Comparison of ENCODE assay signal across 22 cellular contexts in the genomic region with DNA sequence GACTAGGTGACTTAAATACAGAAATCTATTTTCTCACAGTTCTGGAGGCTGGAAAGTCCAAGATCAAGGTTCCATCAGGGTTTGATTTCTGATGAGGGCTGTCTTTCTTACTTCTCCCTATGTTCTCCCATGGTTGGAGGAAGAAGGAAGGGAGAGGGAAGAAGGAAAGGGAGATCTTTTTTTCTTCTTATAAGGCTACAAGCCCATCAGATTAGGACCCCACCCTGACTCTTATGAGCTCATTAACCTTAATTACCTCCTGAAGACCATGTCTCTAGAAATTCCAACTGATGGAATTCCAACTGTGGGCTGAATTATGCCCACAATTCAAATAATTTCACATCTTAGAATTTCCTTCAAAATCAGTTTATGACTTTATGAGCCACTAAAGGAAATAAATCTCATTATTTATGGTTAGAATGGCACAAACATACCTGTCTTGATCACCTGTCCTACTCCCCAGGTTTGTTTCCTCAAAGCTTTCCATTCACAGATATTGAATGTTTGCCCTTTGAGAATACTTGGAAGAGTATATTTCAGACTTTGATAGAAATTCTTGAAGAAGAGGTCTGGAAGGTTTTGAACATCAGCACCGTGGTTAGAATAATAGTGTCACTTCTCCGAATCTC. TPM values are rescaled to one million over a fixed set of nuclear protein-coding genes. Genes with fewer than 3 reads are reported as not detected.
DNase-seq lines count a peak whose midpoint lies in the region; ATAC-seq and TF ChIP-seq lines count a peak whose summit lies in the region.
"Had no signal": no experiment of that assay in that cellular context is flagged by ENCODE, and none has a peak within 500 bp of the region (broad histone marks: within the 10 kb centered on the region; RNA-seq: fewer than 3 reads in every experiment).

No MANE protein-coding gene starts in this region.

- no peaks in the 10 kb centered on the region for H3K36me3 ChIP-seq in mucosa of descending colon (ENCODE audit: low read depth)
- H3K36me3 ChIP-seq in thyroid gland, result peaks cover 0 to 11% of the 10 kb centered on the region in 2 donors

- H3K4me1 ChIP-seq in mucosa of descending colon (ENCODE audit: low read depth) (peaks cover 2% of the 10 kb centered on the region), thyroid gland (no peaks in the 10 kb centered on the region)
- H3K4me1 ChIP-seq: A549, BE2C had no signal

- ATAC-seq in mucosa of descending colon, result peak; percentile 70
- ATAC-seq in HG03175 (IDR thresholded peaks at IDR 0.05; ENCODE audit: unreplicated experiment), result no peak
- ATAC-seq: A549, GM23338, HCT116 had no signal

- peaks cover 50% of the 10 kb centered on the region for H3K4me1 Mint-ChIP-seq in activated naive CD8-positive, alpha-beta T cell (ENCODE audit: low read depth)
- H3K4me1 Mint-ChIP-seq in activated naive CD8-positive, alpha-beta T cell treated with anti-CD3 and anti-CD28 coated beads for 36 hours, result peaks cover 43% of the 10 kb centered on the region
- H3K4me1 Mint-ChIP-seq: GM23338, H9 had no signal

- no peak for DNase-seq in activated naive CD8-positive, alpha-beta T cell treated with anti-CD3 and anti-CD28 coated beads for 36 hours
- DNase-seq in LoVo (ENCODE audit: low spot score) (peak; percentile 23), mucosa of descending colon (no peak), thyroid gland (no peak)
- DNase-seq: 8988T; ACHN; AML-193; BE2C; Calu3; CD4-positive, alpha-beta T cell; COR-L47; DMS53; DMS79 treated with DMSO at 0.1 percent for 48 hours; GF-D8; H9 had no signal

- intact Hi-C loops in mucosa of descending colon (cut with DNase I, micrococcal nuclease), result no loop called here
- intact Hi-C loops in thyroid gland (cut with DNase I), result no loop called here

- H3K27me3 ChIP-seq in thyroid gland, result no peaks in the 10 kb centered on the region
- H3K27me3 ChIP-seq: BE2C; BLaER1 treated with 17β-estradiol and CSF1 and Interleukin-3, amounts not matched to agents 10 nM and 100 nM had no signal

- H3K4me3 ChIP-seq in mucosa of descending colon (no peak overlapping the region), thyroid gland (replicated peaks in 1 of 3) (no peak overlapping the region)
- H3K4me3 ChIP-seq: A549; BLaER1 treated with 17β-estradiol and CSF1 and Interleukin-3, amounts not matched to agents 10 nM and 100 nM; GM23338 had no signal

- no peak overlapping the region for H3K27ac ChIP-seq in thyroid gland
- H3K27ac ChIP-seq: A549; BLaER1 treated with 17β-estradiol and CSF1 and Interleukin-3, amounts not matched to agents 10 nM and 100 nM had no signal

- H3K27ac Mint-ChIP-seq in activated naive CD8-positive, alpha-beta T cell, result peak overlapping the region; percentile 17
- no peak overlapping the region for H3K27ac Mint-ChIP-seq in activated naive CD8-positive, alpha-beta T cell treated with anti-CD3 and anti-CD28 coated beads for 36 hours
- H3K27ac Mint-ChIP-seq: CD14-positive monocyte; CD4-positive, alpha-beta T cell; GM23338; H9 had no signal

- no peaks in the 10 kb centered on the region for H3K9me3 Mint-ChIP-seq in activated naive CD8-positive, alpha-beta T cell (ENCODE audit: low read depth)
- H3K9me3 Mint-ChIP-seq in activated naive CD8-positive, alpha-beta T cell treated with anti-CD3 and anti-CD28 coated beads for 36 hours, result no peaks in the 10 kb centered on the region
- H3K9me3 Mint-ChIP-seq: CD14-positive monocyte; CD4-positive, alpha-beta T cell; GM23338; H9 had no signal

- 94% methylated on average over 2 of the region's 2 CpGs for WGBS in thyroid gland, 2 donors

- no peak overlapping the region for H3K4me3 Mint-ChIP-seq in activated naive CD8-positive, alpha-beta T cell
- H3K4me3 Mint-ChIP-seq in activated naive CD8-positive, alpha-beta T cell treated with anti-CD3 and anti-CD28 coated beads for 36 hours, result no peak overlapping the region
- H3K4me3 Mint-ChIP-seq: CD14-positive monocyte; CD4-positive, alpha-beta T cell; GM23338; H9 had no signal

- H3K9me3 ChIP-seq in mucosa of descending colon (no peaks in the 10 kb centered on the region), thyroid gland (no peaks in the 10 kb centered on the region)
- H3K9me3 ChIP-seq: A549; BE2C; BLaER1 treated with 17β-estradiol and CSF1 and Interleukin-3, amounts not matched to agents 10 nM and 100 nM had no signal

- TF ChIP-seq CTCF in mucosa of descending colon (IDR thresholded peaks at IDR 0.05) (no peak), thyroid gland (IDR thresholded peaks at IDR 0.05) (no peak)

- TF ChIP-seq POLR2A in thyroid gland (IDR thresholded peaks at IDR 0.05), result no peak

- peaks cover 9% of the 10 kb centered on the region for H3K36me3 Mint-ChIP-seq in activated naive CD8-positive, alpha-beta T cell
- H3K36me3 Mint-ChIP-seq in activated naive CD8-positive, alpha-beta T cell treated with anti-CD3 and anti-CD28 coated beads for 36 hours, result peaks cover 15% of the 10 kb centered on the region

- no peaks in the 10 kb centered on the region for H3K27me3 Mint-ChIP-seq in activated naive CD8-positive, alpha-beta T cell
- no peaks in the 10 kb centered on the region for H3K27me3 Mint-ChIP-seq in activated naive CD8-positive, alpha-beta T cell treated with anti-CD3 and anti-CD28 coated beads for 36 hours
- H3K27me3 Mint-ChIP-seq: CD4-positive, alpha-beta T cell had no signal

RNA-seq across cellular contexts. Expression of a gene that starts 7.6 kb away (rescaled TPM):
- 10 to 100 TPM; 42.4 to 46.9 TPM for total RNA-seq in activated naive CD8-positive, alpha-beta T cell treated with anti-CD3 and anti-CD28 coated beads for 36 hours
- total RNA-seq in mucosa of descending colon, result 10 to 100 TPM; 25.6 to 38.7 (median 37.8) TPM
- total RNA-seq in thyroid gland, result 10 to 100 TPM; 39.1 to 80.3 (median 55.9) TPM

RNA-seq across cellular contexts. Expression of a gene that starts 7.7 kb away (rescaled TPM):
- total RNA-seq in activated naive CD8-positive, alpha-beta T cell treated with anti-CD3 and anti-CD28 coated beads for 36 hours, result 10 to 100 TPM; 71.1 to 76.6 TPM
- total RNA-seq in mucosa of descending colon, result 10 to 100 TPM in 1 of 3 donors, 1 to 10 TPM in 2; 5.5 to 20.5 (median 7.4) TPM
- total RNA-seq in thyroid gland, result 1 to 10 TPM in 2 of 4 donors, not detected in 2; 1.5 to 7.3 TPM

RNA-seq across cellular contexts. Expression of a gene that starts 53.4 kb away (rescaled TPM):
- 1 to 10 TPM; 6.8 to 7.1 TPM for total RNA-seq in activated naive CD8-positive, alpha-beta T cell treated with anti-CD3 and anti-CD28 coated beads for 36 hours
- total RNA-seq in mucosa of descending colon (10 to 100 TPM in 1 of 3 donors, 1 to 10 TPM in 2; 5.5 to 22.8 (median 8.5) TPM), thyroid gland (10 to 100 TPM; 14.9 to 29.2 (median 17.4) TPM)

RNA-seq across cellular contexts. Expression of a gene that starts 54.1 kb away (rescaled TPM):
- 1 to 10 TPM; 6.9 to 7.3 TPM for total RNA-seq in activated naive CD8-positive, alpha-beta T cell treated with anti-CD3 and anti-CD28 coated beads for 36 hours
- total RNA-seq in mucosa of descending colon, result 1 to 10 TPM; 2.8 to 3.6 (median 3.4) TPM
- 1 to 10 TPM; 3.0 to 5.6 (median 3.9) TPM for total RNA-seq in thyroid gland

RNA-seq across cellular contexts. Expression of a gene that starts 54.1 kb away (rescaled TPM):
- 10 to 100 TPM; 23.3 to 24.3 TPM for total RNA-seq in activated naive CD8-positive, alpha-beta T cell treated with anti-CD3 and anti-CD28 coated beads for 36 hours
- total RNA-seq in mucosa of descending colon, result 10 to 100 TPM; 16.5 to 31.9 (median 19.0) TPM
- 10 to 100 TPM; 26.7 to 34.2 (median 30.3) TPM for total RNA-seq in thyroid gland
